In the genomic region with DNA sequence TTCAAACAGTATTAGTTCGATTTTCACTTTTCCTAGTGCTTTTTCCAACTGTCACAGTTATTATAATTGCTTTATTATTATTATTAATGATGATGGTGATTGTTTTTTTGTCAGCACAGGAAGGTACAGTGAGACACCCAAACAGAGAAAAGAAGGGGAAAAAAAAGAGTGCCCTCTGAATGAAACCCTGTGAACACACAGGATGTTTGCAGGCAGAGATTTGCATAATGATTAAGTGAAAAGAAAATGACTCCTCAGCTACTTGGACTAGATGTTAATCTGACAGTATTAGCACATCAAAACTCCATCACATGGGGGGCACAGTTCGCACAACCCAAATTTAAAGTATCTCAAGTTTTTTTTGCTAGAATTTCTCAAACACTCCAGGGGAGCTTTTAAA, we compare ENCODE assay signal across 21 cellular contexts. TPM values are rescaled to one million over a fixed set of nuclear protein-coding genes. Genes with fewer than 3 reads are reported as not detected.
DNase-seq lines count a peak whose midpoint lies in the region; ATAC-seq and TF ChIP-seq lines count a peak whose summit lies in the region.
"Had no signal": no experiment of that assay in that cellular context is flagged by ENCODE, and none has a peak within 500 bp of the region (broad histone marks: within the 10 kb centered on the region; RNA-seq: fewer than 3 reads in every experiment).

No MANE protein-coding gene starts in this region.

- BruUV-seq in A673 (replicated peaks; lab: Mats Ljungman, UMichigan) = no TSS peak

- peaks cover 7 to 56% (median 34%) of the 10 kb centered on the region in 11 experiments; a peak in 19 of 22 replicates for H4K20me1 ChIP-seq in BLaER1 treated with 17β-estradiol and CSF1 and Interleukin-3, amounts not matched to agents 10 nM and 100 nM

- no peaks in the 10 kb centered on the region for H3K36me3 Mint-ChIP-seq in activated CD8-positive, alpha-beta memory T cell treated with anti-CD3 and anti-CD28 coated beads, Interleukin-2, amount 10 ng/mL, durations not matched to agents 7 days and 5 days
- H3K36me3 Mint-ChIP-seq: CD4-positive, alpha-beta memory T cell had no signal

- no peaks in the 10 kb centered on the region for H3K9me3 Mint-ChIP-seq in activated CD8-positive, alpha-beta memory T cell treated with anti-CD3 and anti-CD28 coated beads, Interleukin-2, amount 10 ng/mL, durations not matched to agents 7 days and 5 days (ENCODE audit: low read depth)
- H3K9me3 Mint-ChIP-seq: HFFc6 had no signal

- no peak for ATAC-seq in activated CD8-positive, alpha-beta memory T cell treated with anti-CD3 and anti-CD28 coated beads, Interleukin-2, amount 10 ng/mL, durations not matched to agents 7 days and 5 days
- ATAC-seq in GM21825 (IDR thresholded peaks at IDR 0.05; ENCODE audit: unreplicated experiment) = no peak
- ATAC-seq: Right ventricle myocardium inferior had no signal

- peaks cover 27% of the 10 kb centered on the region for H3K27me3 Mint-ChIP-seq in activated CD8-positive, alpha-beta memory T cell treated with anti-CD3 and anti-CD28 coated beads, Interleukin-2, amount 10 ng/mL, durations not matched to agents 7 days and 5 days

- H3K36me3 ChIP-seq in A673 (ENCODE audit: insufficient read depth, low read length, poor library complexity, severe bottlenecking) = no peaks in the 10 kb centered on the region
- peaks cover 0 to 6% (median 0%) of the 10 kb centered on the region in 11 experiments; a peak in 5 of 22 replicates for H3K36me3 ChIP-seq in BLaER1 treated with 17β-estradiol and CSF1 and Interleukin-3, amounts not matched to agents 10 nM and 100 nM
- no peaks in the 10 kb centered on the region for H3K36me3 ChIP-seq in iPS-20b (ENCODE audit: insufficient read depth, low read depth, low read length)
- H3K36me3 ChIP-seq: Peyer's patch had no signal

- no peaks in the 10 kb centered on the region for H3K9me3 ChIP-seq in A673 (ENCODE audit: low read depth, low read length, poor library complexity, severe bottlenecking)
- peaks cover 6 to 12% (median 7%) of the 10 kb centered on the region in 11 experiments; a peak in 21 of 22 replicates for H3K9me3 ChIP-seq in BLaER1 treated with 17β-estradiol and CSF1 and Interleukin-3, amounts not matched to agents 10 nM and 100 nM (replicated peaks in 1 of 11)
- H3K9me3 ChIP-seq in iPS-20b (ENCODE audit: insufficient read depth, low read depth, low read length) = no peaks in the 10 kb centered on the region
- H3K9me3 ChIP-seq: Peyer's patch had no signal

- intact Hi-C loops in A673 (cut with micrococcal nuclease; ENCODE audit: unreplicated experiment) = no loop called here

- DNase-seq in A673 (ENCODE audit: low spot score) = peak; percentile 13
- DNase-seq in NAMALWA (ENCODE audit: low spot score) = peak; percentile 4
- DNase-seq in activated CD8-positive, alpha-beta memory T cell treated with anti-CD3 and anti-CD28 coated beads, Interleukin-2, amount 10 ng/mL, durations not matched to agents 7 days and 5 days = no peak
- DNase-seq in effector CD8-positive, alpha-beta T cell (lab: John Stamatoyannopoulos, UW) = no peak
- DNase-seq: Calu3; CD4-positive, alpha-beta memory T cell; DMS53; GOT3; HFFc6; NCI-H1092; NCI-H146; NCI-H2081 treated with DMSO at 0.1 percent for 48 hours; NCI-H510A; Peyer's patch had no signal

- TF ChIP-seq CTCF in A673 (conservative IDR thresholded peaks at IDR 0.05; ENCODE audit: low read depth, low read length) = no peak

- no peak overlapping the region for H3K27ac Mint-ChIP-seq in activated CD8-positive, alpha-beta memory T cell treated with anti-CD3 and anti-CD28 coated beads, Interleukin-2, amount 10 ng/mL, durations not matched to agents 7 days and 5 days
- H3K27ac Mint-ChIP-seq: HFFc6 had no signal

- CTCF ChIA-PET in A673 (lab: Charles Lee) = no interaction called here
- CTCF ChIA-PET in activated CD8-positive, alpha-beta memory T cell treated with anti-CD3 and anti-CD28 coated beads, Interleukin-2, amount 10 ng/mL, durations not matched to agents 7 days and 5 days (lab: Charles Lee) = no interaction called here

- H3K4me1 Mint-ChIP-seq in activated CD8-positive, alpha-beta memory T cell treated with anti-CD3 and anti-CD28 coated beads, Interleukin-2, amount 10 ng/mL, durations not matched to agents 7 days and 5 days = no peaks in the 10 kb centered on the region
- H3K4me1 Mint-ChIP-seq: CD4-positive, alpha-beta memory T cell had no signal

- H3K27ac ChIP-seq in A673 (ENCODE audit: low read depth, low read length, poor library complexity, severe bottlenecking) (no peak overlapping the region), iPS-20b (ENCODE audit: low read length) (no peak overlapping the region)
- H3K27ac ChIP-seq in BLaER1 treated with 17β-estradiol and CSF1 and Interleukin-3, amounts not matched to agents 10 nM and 100 nM = no peak overlapping the region; a peak in 1 of 22 replicates
- H3K27ac ChIP-seq: Peyer's patch, SK-N-MC had no signal

- no peaks in the 10 kb centered on the region for H3K27me3 ChIP-seq in A673 (replicated peaks; ENCODE audit: insufficient read depth, low read depth, low read length, poor library complexity)
- no peaks in the 10 kb centered on the region for H3K27me3 ChIP-seq in BLaER1 treated with 17β-estradiol and CSF1 and Interleukin-3, amounts not matched to agents 10 nM and 100 nM
- H3K27me3 ChIP-seq in iPS-20b (ENCODE audit: insufficient read depth, low read length) = no peaks in the 10 kb centered on the region
- H3K27me3 ChIP-seq: Peyer's patch had no signal

- no peak overlapping the region for H3K4me3 ChIP-seq in A673 (ENCODE audit: low read depth, low read length, poor library complexity, severe bottlenecking)
- no peak overlapping the region for H3K4me3 ChIP-seq in BLaER1 treated with 17β-estradiol and CSF1 and Interleukin-3, amounts not matched to agents 10 nM and 100 nM
- peak overlapping the region; percentile 57; the same call in 1 of the 2 replicates for H3K4me3 ChIP-seq in iPS-20b (ENCODE audit: low read length)
- H3K4me3 ChIP-seq: Peyer's patch, SK-N-MC had no signal

- POLR2A ChIA-PET in A673 (lab: Charles Lee; ENCODE audit: low non-redundant PET) = no interaction called here

- H3K4me3 Mint-ChIP-seq in activated CD8-positive, alpha-beta memory T cell treated with anti-CD3 and anti-CD28 coated beads, Interleukin-2, amount 10 ng/mL, durations not matched to agents 7 days and 5 days = no peak overlapping the region
- H3K4me3 Mint-ChIP-seq: CD4-positive, alpha-beta memory T cell; HFFc6 had no signal

- peak overlapping the region; percentile 23 to 84 (median 73); a peak in 21 of 22 replicates for H3K4me2 ChIP-seq in BLaER1 treated with 17β-estradiol and CSF1 and Interleukin-3, amounts not matched to agents 10 nM and 100 nM

- H3K4me1 ChIP-seq in A673 (ENCODE audit: insufficient read depth, low read length, poor library complexity, severe bottlenecking) (peaks cover 3% of the 10 kb centered on the region), iPS-20b (ENCODE audit: insufficient read depth, low read length) (peaks cover 63% of the 10 kb centered on the region)
- H3K4me1 ChIP-seq in BLaER1 treated with 17β-estradiol and CSF1 and Interleukin-3, amounts not matched to agents 10 nM and 100 nM = peaks cover 31 to 56% (median 53%) of the 10 kb centered on the region in 10 experiments
- H3K4me1 ChIP-seq: Peyer's patch had no signal

- peak overlapping the region in 1 of 11 experiments; percentile 32; a peak in 1 of 22 replicates for H3K9ac ChIP-seq in BLaER1 treated with 17β-estradiol and CSF1 and Interleukin-3, amounts not matched to agents 10 nM and 100 nM
- peak overlapping the region; percentile 52; the same call in 1 of the 2 replicates for H3K9ac ChIP-seq in iPS-20b (ENCODE audit: low read depth, low read length)

RNA-seq across cellular contexts. Expression of a gene that starts 32.9 kb away (rescaled TPM):
- 5.6 and 6.6 TPM in 2 replicates for total RNA-seq in A673 (2021)
- total RNA-seq in activated CD8-positive, alpha-beta memory T cell treated with anti-CD3 and anti-CD28 coated beads, Interleukin-2, amount 10 ng/mL, durations not matched to agents 7 days and 5 days = 1 to 10 TPM in 1 of 2 experiments, under 1 TPM in 1; 0.45 to 1.2 TPM
- total RNA-seq: HFFc6 had no signal

RNA-seq across cellular contexts. Expression of a gene that starts 55.4 kb away (rescaled TPM):
- not detected in 2 replicates for total RNA-seq in A673 (2021)
- total RNA-seq in activated CD8-positive, alpha-beta memory T cell treated with anti-CD3 and anti-CD28 coated beads, Interleukin-2, amount 10 ng/mL, durations not matched to agents 7 days and 5 days = not detected
- total RNA-seq: Calu3; CD4-positive, alpha-beta memory T cell; G401; HFFc6; MCF 10A; Peyer's patch; Right ventricle myocardium inferior had no signal

Comparison
In these comparisons a context has a peak if more than half of its experiments do, and no peak if none do; other contexts are left out.
1. DNase-seq: peak in A673 (single experiment) and NAMALWA (single experiment); none in activated CD8-positive, alpha-beta memory T cell treated with anti-CD3 and anti-CD28 coated beads, Interleukin-2, amount 10 ng/mL, durations not matched to agents 7 days and 5 days (single experiment) and effector CD8-positive, alpha-beta T cell (single experiment).